1 cellular context compared by ENCODE assay signal in genomic region chr2:174039551-174040416, GRCh38.
TF ChIP-seq lines count a peak whose summit lies in the region.

No MANE protein-coding gene starts in this region.

TF ChIP-seq in GM12878, 131 proteins besides CTCF, POLR2A, EP300 and RAD21 (continued from another document):
- TF ChIP-seq BACH1 (IDR thresholded peaks at IDR 0.05; ENCODE audit: borderline replicate concordance) (no peak), ZNF592 (IDR thresholded peaks at IDR 0.05) (no peak), KDM1A (IDR thresholded peaks at IDR 0.05; ENCODE audit: borderline replicate concordance) (no peak), EGR1 (IDR thresholded peaks at IDR 0.05; ENCODE audit: borderline replicate concordance in 1 of 2, low read depth in 2 of 2, low read length in 2 of 2) (no peak), MXI1 (IDR thresholded peaks at IDR 0.05; ENCODE audit: low read depth, low read length) (no peak), USF1 (IDR thresholded peaks at IDR 0.05; ENCODE audit: borderline replicate concordance, extremely low read length, insufficient read depth, low read depth, low read length) (no peak), CHD2 (IDR thresholded peaks at IDR 0.05; ENCODE audit: borderline replicate concordance, low read depth, low read length) (peak; percentile 68), TARDBP (IDR thresholded peaks at IDR 0.05; ENCODE audit: borderline replicate concordance) (no peak), HDAC2 (IDR thresholded peaks at IDR 0.05) (0 out of 2 replicates have a peak, but pooled peaks have one; percentile 35), CREB1 (IDR thresholded peaks at IDR 0.05; ENCODE audit: low read depth) (peak; percentile 72), RBBP5 (conservative IDR thresholded peaks at IDR 0.05) (no peak), RELB (IDR thresholded peaks at IDR 0.05; ENCODE audit: low read depth) (no peak), PAX5 (IDR thresholded peaks at IDR 0.05; ENCODE audit: borderline replicate concordance, low read depth, low read length) (peak; percentile 37; the same call in 1 of the 2 replicates), SRF (IDR thresholded peaks at IDR 0.05; ENCODE audit: low read depth in 2 of 2, low read length in 2 of 2) (no peak), ZBTB4 (CRISPR knock-in tag; IDR thresholded peaks at IDR 0.05) (no peak), NBN (IDR thresholded peaks at IDR 0.05) (0 out of 2 replicates have a peak, but pooled peaks have one; percentile 51), ATF3 (IDR thresholded peaks at IDR 0.05; ENCODE audit: borderline replicate concordance, extremely low read depth, low read depth, low read length) (no peak), SMC3 (IDR thresholded peaks at IDR 0.05; ENCODE audit: borderline replicate concordance, low read length) (peak; percentile 83; the same call in 1 of the 2 replicates), ZNF217 (IDR thresholded peaks at IDR 0.05) (no peak; the same call in 1 of the 2 replicates), DPF2 (IDR thresholded peaks at IDR 0.05) (peak; percentile 38; the same call in 1 of the 2 replicates), RB1 (IDR thresholded peaks at IDR 0.05; ENCODE audit: borderline replicate concordance) (no peak), NFYA (IDR thresholded peaks at IDR 0.05; ENCODE audit: borderline replicate concordance, low read depth, low read length) (no peak), POLR2AphosphoS2 (IDR thresholded peaks at IDR 0.05; ENCODE audit: low read depth, low read length) (no peak), RAD51 (IDR thresholded peaks at IDR 0.05) (no peak)
- TF ChIP-seq, protein P1, sequence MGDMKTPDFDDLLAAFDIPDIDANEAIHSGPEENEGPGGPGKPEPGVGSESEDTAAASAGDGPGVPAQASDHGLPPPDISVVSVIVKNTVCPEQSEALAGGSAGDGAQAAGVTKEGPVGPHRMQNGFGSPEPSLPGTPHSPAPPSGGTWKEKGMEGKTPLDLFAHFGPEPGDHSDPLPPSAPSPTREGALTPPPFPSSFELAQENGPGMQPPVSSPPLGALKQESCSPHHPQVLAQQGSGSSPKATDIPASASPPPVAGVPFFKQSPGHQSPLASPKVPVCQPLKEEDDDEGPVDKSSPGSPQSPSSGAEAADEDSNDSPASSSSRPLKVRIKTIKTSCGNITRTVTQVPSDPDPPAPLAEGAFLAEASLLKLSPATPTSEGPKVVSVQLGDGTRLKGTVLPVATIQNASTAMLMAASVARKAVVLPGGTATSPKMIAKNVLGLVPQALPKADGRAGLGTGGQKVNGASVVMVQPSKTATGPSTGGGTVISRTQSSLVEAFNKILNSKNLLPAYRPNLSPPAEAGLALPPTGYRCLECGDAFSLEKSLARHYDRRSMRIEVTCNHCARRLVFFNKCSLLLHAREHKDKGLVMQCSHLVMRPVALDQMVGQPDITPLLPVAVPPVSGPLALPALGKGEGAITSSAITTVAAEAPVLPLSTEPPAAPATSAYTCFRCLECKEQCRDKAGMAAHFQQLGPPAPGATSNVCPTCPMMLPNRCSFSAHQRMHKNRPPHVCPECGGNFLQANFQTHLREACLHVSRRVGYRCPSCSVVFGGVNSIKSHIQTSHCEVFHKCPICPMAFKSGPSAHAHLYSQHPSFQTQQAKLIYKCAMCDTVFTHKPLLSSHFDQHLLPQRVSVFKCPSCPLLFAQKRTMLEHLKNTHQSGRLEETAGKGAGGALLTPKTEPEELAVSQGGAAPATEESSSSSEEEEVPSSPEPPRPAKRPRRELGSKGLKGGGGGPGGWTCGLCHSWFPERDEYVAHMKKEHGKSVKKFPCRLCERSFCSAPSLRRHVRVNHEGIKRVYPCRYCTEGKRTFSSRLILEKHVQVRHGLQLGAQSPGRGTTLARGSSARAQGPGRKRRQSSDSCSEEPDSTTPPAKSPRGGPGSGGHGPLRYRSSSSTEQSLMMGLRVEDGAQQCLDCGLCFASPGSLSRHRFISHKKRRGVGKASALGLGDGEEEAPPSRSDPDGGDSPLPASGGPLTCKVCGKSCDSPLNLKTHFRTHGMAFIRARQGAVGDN (IDR thresholded peaks at IDR 0.05): peak; percentile 55
- TF ChIP-seq, protein P2, sequence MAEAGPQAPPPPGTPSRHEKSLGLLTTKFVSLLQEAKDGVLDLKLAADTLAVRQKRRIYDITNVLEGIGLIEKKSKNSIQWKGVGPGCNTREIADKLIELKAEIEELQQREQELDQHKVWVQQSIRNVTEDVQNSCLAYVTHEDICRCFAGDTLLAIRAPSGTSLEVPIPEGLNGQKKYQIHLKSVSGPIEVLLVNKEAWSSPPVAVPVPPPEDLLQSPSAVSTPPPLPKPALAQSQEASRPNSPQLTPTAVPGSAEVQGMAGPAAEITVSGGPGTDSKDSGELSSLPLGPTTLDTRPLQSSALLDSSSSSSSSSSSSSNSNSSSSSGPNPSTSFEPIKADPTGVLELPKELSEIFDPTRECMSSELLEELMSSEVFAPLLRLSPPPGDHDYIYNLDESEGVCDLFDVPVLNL (IDR thresholded peaks at IDR 0.05; ENCODE audit: low read depth, low read length): no peak
- TF ChIP-seq, protein P3, sequence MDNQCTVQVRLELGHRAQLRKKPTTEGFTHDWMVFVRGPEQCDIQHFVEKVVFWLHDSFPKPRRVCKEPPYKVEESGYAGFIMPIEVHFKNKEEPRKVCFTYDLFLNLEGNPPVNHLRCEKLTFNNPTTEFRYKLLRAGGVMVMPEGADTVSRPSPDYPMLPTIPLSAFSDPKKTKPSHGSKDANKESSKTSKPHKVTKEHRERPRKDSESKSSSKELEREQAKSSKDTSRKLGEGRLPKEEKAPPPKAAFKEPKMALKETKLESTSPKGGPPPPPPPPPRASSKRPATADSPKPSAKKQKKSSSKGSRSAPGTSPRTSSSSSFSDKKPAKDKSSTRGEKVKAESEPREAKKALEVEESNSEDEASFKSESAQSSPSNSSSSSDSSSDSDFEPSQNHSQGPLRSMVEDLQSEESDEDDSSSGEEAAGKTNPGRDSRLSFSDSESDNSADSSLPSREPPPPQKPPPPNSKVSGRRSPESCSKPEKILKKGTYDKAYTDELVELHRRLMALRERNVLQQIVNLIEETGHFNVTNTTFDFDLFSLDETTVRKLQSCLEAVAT (IDR thresholded peaks at IDR 0.05): no peak; the same call in 1 of the 2 replicates
- TF ChIP-seq, protein P4, sequence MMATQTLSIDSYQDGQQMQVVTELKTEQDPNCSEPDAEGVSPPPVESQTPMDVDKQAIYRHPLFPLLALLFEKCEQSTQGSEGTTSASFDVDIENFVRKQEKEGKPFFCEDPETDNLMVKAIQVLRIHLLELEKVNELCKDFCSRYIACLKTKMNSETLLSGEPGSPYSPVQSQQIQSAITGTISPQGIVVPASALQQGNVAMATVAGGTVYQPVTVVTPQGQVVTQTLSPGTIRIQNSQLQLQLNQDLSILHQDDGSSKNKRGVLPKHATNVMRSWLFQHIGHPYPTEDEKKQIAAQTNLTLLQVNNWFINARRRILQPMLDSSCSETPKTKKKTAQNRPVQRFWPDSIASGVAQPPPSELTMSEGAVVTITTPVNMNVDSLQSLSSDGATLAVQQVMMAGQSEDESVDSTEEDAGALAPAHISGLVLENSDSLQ (IDR thresholded peaks at IDR 0.05): no peak
- TF ChIP-seq, protein P5, sequence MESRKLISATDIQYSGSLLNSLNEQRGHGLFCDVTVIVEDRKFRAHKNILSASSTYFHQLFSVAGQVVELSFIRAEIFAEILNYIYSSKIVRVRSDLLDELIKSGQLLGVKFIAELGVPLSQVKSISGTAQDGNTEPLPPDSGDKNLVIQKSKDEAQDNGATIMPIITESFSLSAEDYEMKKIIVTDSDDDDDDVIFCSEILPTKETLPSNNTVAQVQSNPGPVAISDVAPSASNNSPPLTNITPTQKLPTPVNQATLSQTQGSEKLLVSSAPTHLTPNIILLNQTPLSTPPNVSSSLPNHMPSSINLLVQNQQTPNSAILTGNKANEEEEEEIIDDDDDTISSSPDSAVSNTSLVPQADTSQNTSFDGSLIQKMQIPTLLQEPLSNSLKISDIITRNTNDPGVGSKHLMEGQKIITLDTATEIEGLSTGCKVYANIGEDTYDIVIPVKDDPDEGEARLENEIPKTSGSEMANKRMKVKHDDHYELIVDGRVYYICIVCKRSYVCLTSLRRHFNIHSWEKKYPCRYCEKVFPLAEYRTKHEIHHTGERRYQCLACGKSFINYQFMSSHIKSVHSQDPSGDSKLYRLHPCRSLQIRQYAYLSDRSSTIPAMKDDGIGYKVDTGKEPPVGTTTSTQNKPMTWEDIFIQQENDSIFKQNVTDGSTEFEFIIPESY (IDR thresholded peaks at IDR 0.05): no peak
